In the genomic region with DNA sequence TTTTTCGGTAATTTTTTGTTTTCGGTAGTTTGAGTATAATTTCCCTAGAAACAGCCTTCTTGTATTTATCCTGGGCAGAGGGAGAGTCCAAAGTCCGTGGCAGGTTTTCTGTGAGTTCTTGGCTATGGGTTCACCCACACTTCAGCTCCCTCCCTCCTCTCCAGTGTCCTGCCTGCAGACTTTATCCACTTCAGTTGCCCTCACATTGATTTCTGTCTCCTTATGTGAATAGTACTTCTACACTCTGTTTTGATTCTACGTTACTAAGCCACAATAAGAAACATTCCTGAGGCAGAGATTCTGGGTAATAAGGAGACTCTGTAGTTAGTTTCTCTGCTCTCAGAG, we compare ENCODE assay signal across 18 cellular contexts.
"Had no signal": no experiment of that assay in that cellular context is flagged by ENCODE, and none has a peak within 500 bp of the region (broad histone marks: within the 10 kb centered on the region; RNA-seq: fewer than 3 reads in every experiment).

No MANE protein-coding gene starts in this region.

- H3K27ac ChIP-seq: coronary artery, VCaP had no signal

- H3K27me3 Mint-ChIP-seq: activated CD4-positive, alpha-beta memory T cell treated with anti-CD3 and anti-CD28 coated beads, Interleukin-2, amount 10 ng/mL, durations not matched to agents 7 days and 5 days; activated CD4-positive, alpha-beta T cell treated with anti-CD3 and anti-CD28 coated beads for 36 hours; activated naive CD8-positive, alpha-beta T cell treated with anti-CD3 and anti-CD28 coated beads for 36 hours; memory B cell had no signal

- H3K4me1 Mint-ChIP-seq: activated CD4-positive, alpha-beta memory T cell treated with anti-CD3 and anti-CD28 coated beads, Interleukin-2, amount 10 ng/mL, durations not matched to agents 7 days and 5 days; activated CD4-positive, alpha-beta T cell treated with anti-CD3 and anti-CD28 coated beads for 36 hours; activated naive CD8-positive, alpha-beta T cell treated with anti-CD3 and anti-CD28 coated beads for 36 hours; memory B cell had no signal

- H3K4me3 ChIP-seq: coronary artery had no signal

- DNase-seq: activated CD4-positive, alpha-beta memory T cell treated with anti-CD3 and anti-CD28 coated beads, Interleukin-2, amount 10 ng/mL, durations not matched to agents 7 days and 5 days; activated CD4-positive, alpha-beta T cell treated with anti-CD3 and anti-CD28 coated beads for 36 hours; activated gamma-delta T cell treated with Interleukin-2 at 50 U/mL for 16 hours; activated naive CD8-positive, alpha-beta T cell treated with anti-CD3 and anti-CD28 coated beads for 36 hours; activated T-cell treated with anti-CD3 and anti-CD28 coated beads, Interleukin-2, amount 50 U/mL, for 72 hours; aorta; caudate nucleus; effector CD4-positive, alpha-beta T cell; foreskin melanocyte; head of caudate nucleus; islet precursor cell; small intestine had no signal

- H3K27ac Mint-ChIP-seq: activated CD4-positive, alpha-beta memory T cell treated with anti-CD3 and anti-CD28 coated beads, Interleukin-2, amount 10 ng/mL, durations not matched to agents 7 days and 5 days; activated CD4-positive, alpha-beta T cell treated with anti-CD3 and anti-CD28 coated beads for 36 hours; activated naive CD8-positive, alpha-beta T cell treated with anti-CD3 and anti-CD28 coated beads for 36 hours; activated T-cell treated with anti-CD3 and anti-CD28 coated beads, Interleukin-2, amount 50 U/mL, for 72 hours; memory B cell; T-helper 2 cell treated with Interferon-gamma antibody and Interleukin-4, amounts not matched to agents 5 μg/mL and 100 μg/mL, for 36 hours had no signal

- FAIRE-seq: endothelial cell of umbilical vein, small intestine had no signal

- H3K4me3 Mint-ChIP-seq: activated CD4-positive, alpha-beta memory T cell treated with anti-CD3 and anti-CD28 coated beads, Interleukin-2, amount 10 ng/mL, durations not matched to agents 7 days and 5 days; activated CD4-positive, alpha-beta T cell treated with anti-CD3 and anti-CD28 coated beads for 36 hours; activated naive CD8-positive, alpha-beta T cell treated with anti-CD3 and anti-CD28 coated beads for 36 hours; activated T-cell treated with anti-CD3 and anti-CD28 coated beads, Interleukin-2, amount 50 U/mL, for 72 hours; memory B cell; T-helper 2 cell treated with Interferon-gamma antibody and Interleukin-4, amounts not matched to agents 5 μg/mL and 100 μg/mL, for 36 hours had no signal

- ATAC-seq: activated CD4-positive, alpha-beta T cell treated with anti-CD3 and anti-CD28 coated beads for 36 hours; activated T-cell treated with anti-CD3 and anti-CD28 coated beads, Interleukin-2, amount 50 U/mL, for 72 hours; left lobe of liver had no signal

- H3K36me3 Mint-ChIP-seq: activated naive CD8-positive, alpha-beta T cell treated with anti-CD3 and anti-CD28 coated beads for 36 hours; memory B cell had no signal
